12 cellular contexts compared by ENCODE assay signal in the genomic region with DNA sequence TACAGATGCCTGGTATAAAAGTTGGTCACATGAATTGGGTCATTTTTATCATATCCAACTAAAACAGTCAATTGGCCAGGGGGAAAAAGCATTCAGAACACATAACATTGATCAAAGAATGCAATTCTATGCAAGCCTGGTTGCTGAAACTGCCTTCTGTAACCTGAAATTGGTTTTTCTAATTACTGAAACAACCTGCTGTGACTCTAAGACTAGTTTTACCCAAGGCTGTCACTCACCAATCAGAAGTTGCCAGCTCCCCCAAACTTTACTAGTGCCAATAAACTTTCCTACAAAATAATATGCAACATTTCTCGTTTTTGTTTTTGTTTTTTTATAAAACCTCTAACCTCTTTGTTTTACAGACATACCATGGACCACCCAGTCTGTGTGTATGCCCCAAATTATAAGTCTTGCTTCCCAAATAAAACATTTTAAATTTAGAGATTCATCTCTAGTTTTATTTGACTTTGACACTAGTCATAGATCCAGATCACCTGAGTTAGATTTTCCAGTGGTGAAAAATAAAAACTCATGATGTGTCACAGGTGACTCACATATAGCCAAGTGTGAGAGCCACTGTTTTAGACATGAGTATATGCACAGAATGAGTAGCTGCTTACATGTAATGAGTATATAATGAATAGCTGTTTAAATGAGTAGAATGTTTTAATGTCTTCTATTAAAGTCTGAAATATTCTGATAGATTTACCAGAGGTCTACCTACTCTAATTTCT.
A peak's percentile ranks its signal among the peaks of the same experiment; 100 is the strongest.
DNase-seq lines count a peak whose midpoint lies in the region; ATAC-seq and TF ChIP-seq lines count a peak whose summit lies in the region.
"Had no signal": no experiment of that assay in that cellular context is flagged by ENCODE, and none has a peak within 500 bp of the region (broad histone marks: within the 10 kb centered on the region; RNA-seq: fewer than 3 reads in every experiment).

No MANE protein-coding gene starts in this region.

- TF ChIP-seq CTCF in MCF 10A (IDR thresholded peaks at IDR 0.05; ENCODE audit: unreplicated experiment) (no peak), breast epithelium (IDR thresholded peaks at IDR 0.05) (no peak)

- no peaks in the 10 kb centered on the region for H3K36me3 Mint-ChIP-seq in MCF 10A (ENCODE audit: insufficient read depth, unreplicated experiment)

- H3K9me3 ChIP-seq in breast epithelium = peaks cover 0 to 5% of the 10 kb centered on the region in 2 donors
- no peaks in the 10 kb centered on the region for H3K9me3 ChIP-seq in neuronal stem cell (replicated peaks in 1 of 2; ENCODE audit: control insufficient read depth in 2 of 2, insufficient read depth in 1 of 2, low read depth in 1 of 2, low read length in 2 of 2)

- H4K91ac ChIP-seq in neuronal stem cell (ENCODE audit: low read depth, low read length, poor library complexity) = no peak overlapping the region

- DNase-seq in MCF 10A (ENCODE audit: unreplicated experiment) (peak; percentile 82), breast epithelium (ENCODE audit: low spot score in 2 of 2) (no peak), RKO (ENCODE audit: low spot score) (peak; percentile 95), epithelial cell of prostate (ENCODE audit: low read depth, low spot score) (peak; percentile 77), stromal cell of bone marrow (ENCODE audit: low read depth) (peak; percentile 41), neuronal stem cell (ENCODE audit: low spot score) (no peak), T-helper 9 cell (no peak)
- DNase-seq: Kasumi-1; left ventricle myocardium inferior; NCI-H2171 treated with DMSO at 0.1 percent for 48 hours; stimulated activated CD4-positive, alpha-beta T cell treated with anti-CD3 and anti-CD28 coated beads, Interleukin-12 subunit alpha, Interleukin-12 subunit beta, amount 100 ng/mL, for 4 hours had no signal

- no peak overlapping the region for H3K9ac ChIP-seq in neuronal stem cell (ENCODE audit: low read depth, low read length, poor library complexity)

- TF ChIP-seq POLR2A in breast epithelium (IDR thresholded peaks at IDR 0.05) = no peak

- POLR2A ChIA-PET in MCF 10A (lab: Yijun Ruan, JAX) = interaction anchor here (0.5 to 2.4 kb wide), 11 partner anchors 18 to 357 kb away, joined by 3 to 30 read pairs (median 3); a partner anchor contains a TSS

- H3K4me3 ChIP-seq in breast epithelium = no peak overlapping the region
- no peak overlapping the region for H3K4me3 ChIP-seq in neuronal stem cell (ENCODE audit: low read length in 2 of 2)
- H3K4me3 ChIP-seq: left ventricle myocardium inferior had no signal

- no peak overlapping the region for H3K18ac ChIP-seq in neuronal stem cell (ENCODE audit: low read length)

- H3K36me3 ChIP-seq in breast epithelium = no peaks in the 10 kb centered on the region
- no peaks in the 10 kb centered on the region for H3K36me3 ChIP-seq in neuronal stem cell (replicated peaks in 1 of 2; ENCODE audit: control insufficient read depth in 2 of 2, insufficient read depth in 2 of 2, low read length in 2 of 2)

- CTCF ChIA-PET in MCF 10A (lab: Yijun Ruan, JAX) = interaction anchor here (1.1 to 2.1 kb wide), 4 partner anchors 11 to 306 kb away, joined by 3 to 7 read pairs (median 4); no protein-coding TSS in a partner anchor

- peaks cover 23% of the 10 kb centered on the region for H3K4me1 Mint-ChIP-seq in MCF 10A (ENCODE audit: insufficient read depth, unreplicated experiment)

- H3K4ac ChIP-seq in neuronal stem cell (ENCODE audit: low read length) = no peak overlapping the region

- no peaks in the 10 kb centered on the region for H3K4me1 ChIP-seq in breast epithelium
- no peaks in the 10 kb centered on the region for H3K4me1 ChIP-seq in neuronal stem cell (ENCODE audit: control insufficient read depth in 2 of 2, insufficient read depth in 1 of 2, low read depth in 1 of 2, low read length in 2 of 2)
- H3K4me1 ChIP-seq: left ventricle myocardium inferior had no signal

- no peak overlapping the region for H2BK120ac ChIP-seq in neuronal stem cell (ENCODE audit: low read depth, low read length)

- no peak overlapping the region for H4K8ac ChIP-seq in neuronal stem cell (ENCODE audit: low read depth, low read length)

- H3K27me3 Mint-ChIP-seq in MCF 10A (ENCODE audit: insufficient read depth, unreplicated experiment) = no peaks in the 10 kb centered on the region

- no CpG with 5 or more reads among the region's 1 CpG for WGBS in neuronal stem cell (ENCODE audit: extremely low coverage in 2 of 2, insufficient read length in 2 of 2, insufficient replicate concordance in 1 of 2), 2 donors

- no peak overlapping the region for H3K23ac ChIP-seq in neuronal stem cell (ENCODE audit: low read depth, low read length, poor library complexity)

- H2AFZ ChIP-seq in neuronal stem cell (ENCODE audit: low read length) = no peak overlapping the region

- BruUV-seq in MCF 10A (replicated peaks; lab: Mats Ljungman, UMichigan) = no TSS peak

- no peak overlapping the region for H3K27ac ChIP-seq in breast epithelium
- H3K27ac ChIP-seq in epithelial cell of prostate = peak overlapping the region; percentile 71
- no peak overlapping the region for H3K27ac ChIP-seq in neuronal stem cell (replicated peaks; ENCODE audit: low read length)
- H3K27ac ChIP-seq: left ventricle myocardium inferior had no signal

- no peak for ATAC-seq in GM21381 (IDR thresholded peaks at IDR 0.05; ENCODE audit: unreplicated experiment)

- no peaks in the 10 kb centered on the region for H3K79me1 ChIP-seq in neuronal stem cell (ENCODE audit: low read depth, low read length)

- H2BK12ac ChIP-seq in neuronal stem cell (ENCODE audit: low read length) = no peak overlapping the region

- no peak overlapping the region for H3K4me2 ChIP-seq in neuronal stem cell (ENCODE audit: insufficient read depth, low read length, poor library complexity, severe bottlenecking)

- no peak overlapping the region for H3K14ac ChIP-seq in neuronal stem cell (ENCODE audit: low read length)

- no peak overlapping the region for H2AK5ac ChIP-seq in neuronal stem cell (ENCODE audit: low read depth, low read length)

- intact Hi-C loops in MCF 10A (cut with micrococcal nuclease) (no loop called here), breast epithelium (cut with DNase I; ENCODE audit: low total_unique reads) (no loop called here)

- peak overlapping the region; percentile 90 for H3K27ac Mint-ChIP-seq in MCF 10A (ENCODE audit: low read depth, unreplicated experiment)

- H3K27me3 ChIP-seq in breast epithelium (no peaks in the 10 kb centered on the region), neuronal stem cell (ENCODE audit: control insufficient read depth in 3 of 3, insufficient read depth in 3 of 3, low read depth in 1 of 3, low read length in 3 of 3) (no peaks in the 10 kb centered on the region)

- H2BK5ac ChIP-seq in neuronal stem cell (ENCODE audit: low read length) = no peak overlapping the region

- H3K4me3 Mint-ChIP-seq in MCF 10A (ENCODE audit: unreplicated experiment) = no peak overlapping the region

- H2BK15ac ChIP-seq in neuronal stem cell (ENCODE audit: low read length) = no peak overlapping the region

- peaks cover 6% of the 10 kb centered on the region for H3K9me3 Mint-ChIP-seq in MCF 10A (ENCODE audit: unreplicated experiment)

Comparison
In these comparisons a context has a peak if more than half of its experiments do, and no peak if none do; other contexts are left out.
1. DNase-seq: peak in MCF 10A (single experiment), RKO (single experiment), epithelial cell of prostate (single experiment) and stromal cell of bone marrow (single experiment); none in breast epithelium (0 of 2), neuronal stem cell (single experiment) and T-helper 9 cell (single experiment).